In the genomic region with DNA sequence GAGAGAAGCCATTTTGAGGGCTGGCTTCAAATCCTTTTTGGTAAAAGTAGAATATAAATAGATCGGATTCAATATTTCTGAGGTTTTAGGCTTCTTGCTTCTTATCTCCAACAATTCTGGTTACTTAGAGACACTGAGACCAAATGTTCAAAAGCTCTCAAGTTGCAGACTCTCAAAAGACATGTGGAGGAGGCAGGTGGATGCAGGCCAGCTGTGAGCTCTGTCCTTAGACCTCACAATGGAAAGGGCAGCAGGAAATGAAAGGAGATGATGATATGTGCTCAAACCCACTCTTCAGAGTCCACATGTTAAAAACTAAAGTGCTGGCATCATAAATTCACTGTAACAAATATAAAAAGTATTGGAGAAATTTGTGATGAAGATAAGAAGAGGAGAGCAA, we compare ENCODE assay signal across 13 cellular contexts.
DNase-seq lines count a peak whose midpoint lies in the region; ATAC-seq lines count a peak whose summit lies in the region.
"Had no signal": no experiment of that assay in that cellular context is flagged by ENCODE, and none has a peak within 500 bp of the region (broad histone marks: within the 10 kb centered on the region; RNA-seq: fewer than 3 reads in every experiment).

No MANE protein-coding gene starts in this region.

- peaks cover 6% of the 10 kb centered on the region for H3K4me1 ChIP-seq in neuron (ENCODE audit: insufficient read depth, low read length)

- H3K9me3 ChIP-seq in neuron (ENCODE audit: low read length) = no peaks in the 10 kb centered on the region

- no peaks in the 10 kb centered on the region for H3K27me3 ChIP-seq in neuron (ENCODE audit: insufficient read depth, low read length)

- H3K4me3 ChIP-seq in neuron (ENCODE audit: low read length) = no peak overlapping the region

- ATAC-seq in GM18868 (IDR thresholded peaks at IDR 0.05; ENCODE audit: unreplicated experiment) = no peak

- H2AFZ ChIP-seq in neuron (ENCODE audit: low read depth, low read length) = peak overlapping the region; percentile 16

- peak; percentile 87 for DNase-seq in DMS79 (lab: John Stamatoyannopoulos, UW)
- DNase-seq in NCI-H2029 (lab: John Stamatoyannopoulos, UW) = peak; percentile 31
- peak; percentile 22 for DNase-seq in SHP77 treated with DMSO at 0.1 percent for 48 hours (lab: John Stamatoyannopoulos, UW)
- no peak for DNase-seq in effector CD4-positive, alpha-beta T cell
- DNase-seq in activated effector memory CD4-positive, alpha-beta T cell treated with Interleukin-2 at 50 U/mL for 16 hours = no peak
- DNase-seq: CD4-positive, alpha-beta T cell; EL; Karpas-422; MM.1S; NCI-H1105; NCI-H446 treated with DMSO at 0.1 percent for 48 hours had no signal

- H3K36me3 ChIP-seq in neuron (ENCODE audit: insufficient read depth, low read length) = no peaks in the 10 kb centered on the region

Comparison
In these comparisons a context has a peak if more than half of its experiments do, and no peak if none do; other contexts are left out.
1. DNase-seq: peak in DMS79 (single experiment), NCI-H2029 (single experiment) and SHP77 treated with DMSO at 0.1 percent for 48 hours (single experiment); none in effector CD4-positive, alpha-beta T cell (single experiment) and activated effector memory CD4-positive, alpha-beta T cell treated with Interleukin-2 at 50 U/mL for 16 hours (single experiment).